ENCODE assay signal across 1 cellular context in the genomic region with DNA sequence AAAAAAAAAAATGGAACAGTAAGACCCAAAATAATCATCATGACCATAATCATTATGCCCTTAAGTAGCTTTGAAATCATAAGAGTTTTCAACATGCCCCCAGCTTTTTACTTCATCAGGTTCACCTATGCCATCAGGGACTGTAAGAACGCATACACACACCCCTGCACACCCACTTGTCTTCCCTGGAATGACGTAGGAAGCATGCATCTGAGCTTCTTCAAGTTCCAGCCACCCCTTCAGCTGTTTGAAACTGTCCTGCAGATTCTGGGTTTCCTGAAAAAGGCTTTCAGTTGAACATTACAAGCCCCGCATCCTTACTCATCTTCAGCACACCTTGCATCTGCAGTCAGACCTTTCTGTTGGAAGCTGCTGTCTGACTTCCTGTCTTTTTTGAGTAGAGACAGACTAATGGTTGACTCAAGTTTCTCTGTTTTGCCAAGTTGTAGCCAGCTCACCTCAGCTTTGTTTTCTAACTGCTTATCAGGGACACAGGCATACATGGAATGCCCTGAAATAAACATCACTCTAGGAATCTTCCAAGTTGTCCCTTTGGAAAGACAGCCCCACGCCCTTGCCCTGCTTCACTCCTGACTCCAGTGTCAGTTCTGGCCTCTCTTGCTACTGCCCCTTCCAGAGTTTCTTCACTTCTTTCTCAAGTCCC.
TF ChIP-seq lines count a peak whose summit lies in the region.

No MANE protein-coding gene starts in this region.

TF ChIP-seq in GM23338, 12 proteins besides CTCF, POLR2A, EP300 and RAD21 (continued from another document):
- TF ChIP-seq NANOG (IDR thresholded peaks at IDR 0.05; ENCODE audit: borderline replicate concordance), result no peak
- TF ChIP-seq, protein P1, sequence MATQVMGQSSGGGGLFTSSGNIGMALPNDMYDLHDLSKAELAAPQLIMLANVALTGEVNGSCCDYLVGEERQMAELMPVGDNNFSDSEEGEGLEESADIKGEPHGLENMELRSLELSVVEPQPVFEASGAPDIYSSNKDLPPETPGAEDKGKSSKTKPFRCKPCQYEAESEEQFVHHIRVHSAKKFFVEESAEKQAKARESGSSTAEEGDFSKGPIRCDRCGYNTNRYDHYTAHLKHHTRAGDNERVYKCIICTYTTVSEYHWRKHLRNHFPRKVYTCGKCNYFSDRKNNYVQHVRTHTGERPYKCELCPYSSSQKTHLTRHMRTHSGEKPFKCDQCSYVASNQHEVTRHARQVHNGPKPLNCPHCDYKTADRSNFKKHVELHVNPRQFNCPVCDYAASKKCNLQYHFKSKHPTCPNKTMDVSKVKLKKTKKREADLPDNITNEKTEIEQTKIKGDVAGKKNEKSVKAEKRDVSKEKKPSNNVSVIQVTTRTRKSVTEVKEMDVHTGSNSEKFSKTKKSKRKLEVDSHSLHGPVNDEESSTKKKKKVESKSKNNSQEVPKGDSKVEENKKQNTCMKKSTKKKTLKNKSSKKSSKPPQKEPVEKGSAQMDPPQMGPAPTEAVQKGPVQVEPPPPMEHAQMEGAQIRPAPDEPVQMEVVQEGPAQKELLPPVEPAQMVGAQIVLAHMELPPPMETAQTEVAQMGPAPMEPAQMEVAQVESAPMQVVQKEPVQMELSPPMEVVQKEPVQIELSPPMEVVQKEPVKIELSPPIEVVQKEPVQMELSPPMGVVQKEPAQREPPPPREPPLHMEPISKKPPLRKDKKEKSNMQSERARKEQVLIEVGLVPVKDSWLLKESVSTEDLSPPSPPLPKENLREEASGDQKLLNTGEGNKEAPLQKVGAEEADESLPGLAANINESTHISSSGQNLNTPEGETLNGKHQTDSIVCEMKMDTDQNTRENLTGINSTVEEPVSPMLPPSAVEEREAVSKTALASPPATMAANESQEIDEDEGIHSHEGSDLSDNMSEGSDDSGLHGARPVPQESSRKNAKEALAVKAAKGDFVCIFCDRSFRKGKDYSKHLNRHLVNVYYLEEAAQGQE (IDR thresholded peaks at IDR 0.05; ENCODE audit: unreplicated experiment), result no peak
- TF ChIP-seq, protein P2, sequence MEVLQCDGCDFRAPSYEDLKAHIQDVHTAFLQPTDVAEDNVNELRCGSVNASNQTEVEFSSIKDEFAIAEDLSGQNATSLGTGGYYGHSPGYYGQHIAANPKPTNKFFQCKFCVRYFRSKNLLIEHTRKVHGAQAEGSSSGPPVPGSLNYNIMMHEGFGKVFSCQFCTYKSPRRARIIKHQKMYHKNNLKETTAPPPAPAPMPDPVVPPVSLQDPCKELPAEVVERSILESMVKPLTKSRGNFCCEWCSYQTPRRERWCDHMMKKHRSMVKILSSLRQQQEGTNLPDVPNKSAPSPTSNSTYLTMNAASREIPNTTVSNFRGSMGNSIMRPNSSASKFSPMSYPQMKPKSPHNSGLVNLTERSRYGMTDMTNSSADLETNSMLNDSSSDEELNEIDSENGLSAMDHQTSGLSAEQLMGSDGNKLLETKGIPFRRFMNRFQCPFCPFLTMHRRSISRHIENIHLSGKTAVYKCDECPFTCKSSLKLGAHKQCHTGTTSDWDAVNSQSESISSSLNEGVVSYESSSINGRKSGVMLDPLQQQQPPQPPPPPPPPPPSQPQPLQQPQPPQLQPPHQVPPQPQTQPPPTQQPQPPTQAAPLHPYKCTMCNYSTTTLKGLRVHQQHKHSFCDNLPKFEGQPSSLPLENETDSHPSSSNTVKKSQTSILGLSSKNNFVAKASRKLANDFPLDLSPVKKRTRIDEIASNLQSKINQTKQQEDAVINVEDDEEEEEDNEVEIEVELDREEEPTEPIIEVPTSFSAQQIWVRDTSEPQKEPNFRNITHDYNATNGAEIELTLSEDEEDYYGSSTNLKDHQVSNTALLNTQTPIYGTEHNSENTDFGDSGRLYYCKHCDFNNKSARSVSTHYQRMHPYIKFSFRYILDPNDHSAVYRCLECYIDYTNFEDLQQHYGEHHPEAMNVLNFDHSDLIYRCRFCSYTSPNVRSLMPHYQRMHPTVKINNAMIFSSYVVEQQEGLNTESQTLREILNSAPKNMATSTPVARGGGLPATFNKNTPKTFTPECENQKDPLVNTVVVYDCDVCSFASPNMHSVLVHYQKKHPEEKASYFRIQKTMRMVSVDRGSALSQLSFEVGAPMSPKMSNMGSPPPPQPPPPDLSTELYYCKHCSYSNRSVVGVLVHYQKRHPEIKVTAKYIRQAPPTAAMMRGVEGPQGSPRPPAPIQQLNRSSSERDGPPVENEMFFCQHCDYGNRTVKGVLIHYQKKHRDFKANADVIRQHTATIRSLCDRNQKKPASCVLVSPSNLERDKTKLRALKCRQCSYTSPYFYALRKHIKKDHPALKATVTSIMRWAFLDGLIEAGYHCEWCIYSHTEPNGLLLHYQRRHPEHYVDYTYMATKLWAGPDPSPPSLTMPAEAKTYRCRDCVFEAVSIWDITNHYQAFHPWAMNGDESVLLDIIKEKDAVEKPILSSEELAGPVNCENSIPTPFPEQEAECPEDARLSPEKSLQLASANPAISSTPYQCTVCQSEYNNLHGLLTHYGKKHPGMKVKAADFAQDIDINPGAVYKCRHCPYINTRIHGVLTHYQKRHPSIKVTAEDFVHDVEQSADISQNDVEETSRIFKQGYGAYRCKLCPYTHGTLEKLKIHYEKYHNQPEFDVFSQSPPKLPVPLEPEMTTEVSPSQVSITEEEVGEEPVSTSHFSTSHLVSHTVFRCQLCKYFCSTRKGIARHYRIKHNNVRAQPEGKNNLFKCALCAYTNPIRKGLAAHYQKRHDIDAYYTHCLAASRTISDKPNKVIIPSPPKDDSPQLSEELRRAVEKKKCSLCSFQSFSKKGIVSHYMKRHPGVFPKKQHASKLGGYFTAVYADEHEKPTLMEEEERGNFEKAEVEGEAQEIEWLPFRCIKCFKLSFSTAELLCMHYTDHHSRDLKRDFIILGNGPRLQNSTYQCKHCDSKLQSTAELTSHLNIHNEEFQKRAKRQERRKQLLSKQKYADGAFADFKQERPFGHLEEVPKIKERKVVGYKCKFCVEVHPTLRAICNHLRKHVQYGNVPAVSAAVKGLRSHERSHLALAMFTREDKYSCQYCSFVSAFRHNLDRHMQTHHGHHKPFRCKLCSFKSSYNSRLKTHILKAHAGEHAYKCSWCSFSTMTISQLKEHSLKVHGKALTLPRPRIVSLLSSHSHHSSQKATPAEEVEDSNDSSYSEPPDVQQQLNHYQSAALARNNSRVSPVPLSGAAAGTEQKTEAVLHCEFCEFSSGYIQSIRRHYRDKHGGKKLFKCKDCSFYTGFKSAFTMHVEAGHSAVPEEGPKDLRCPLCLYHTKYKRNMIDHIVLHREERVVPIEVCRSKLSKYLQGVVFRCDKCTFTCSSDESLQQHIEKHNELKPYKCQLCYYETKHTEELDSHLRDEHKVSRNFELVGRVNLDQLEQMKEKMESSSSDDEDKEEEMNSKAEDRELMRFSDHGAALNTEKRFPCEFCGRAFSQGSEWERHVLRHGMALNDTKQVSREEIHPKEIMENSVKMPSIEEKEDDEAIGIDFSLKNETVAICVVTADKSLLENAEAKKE (CRISPR knock-in tag; IDR thresholded peaks at IDR 0.05), result no peak
